ENCODE assay signal across 13 cellular contexts in the genomic region with DNA sequence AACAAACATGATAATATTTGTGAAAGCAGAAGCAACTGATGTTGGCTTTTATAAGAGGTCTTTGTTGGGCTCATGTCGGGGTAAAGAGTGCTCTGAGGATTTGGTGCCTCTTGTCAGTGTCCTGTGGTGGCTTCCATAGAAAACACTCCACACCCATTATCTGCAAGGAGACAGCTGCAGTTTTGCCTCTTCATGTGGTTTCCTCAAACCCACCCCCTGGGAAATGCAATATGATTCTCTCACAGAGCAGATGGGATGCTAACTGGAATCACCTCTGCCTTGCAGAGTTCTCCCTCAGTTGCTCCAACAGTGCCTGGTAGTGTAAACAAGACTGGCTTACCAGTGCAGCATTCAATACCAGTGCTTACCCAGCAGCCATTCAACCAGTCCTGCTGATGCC.
"Had no signal": no experiment of that assay in that cellular context is flagged by ENCODE, and none has a peak within 500 bp of the region (broad histone marks: within the 10 kb centered on the region; RNA-seq: fewer than 3 reads in every experiment).

No MANE protein-coding gene starts in this region.

- DNase-seq: activated CD4-positive, alpha-beta memory T cell treated with anti-CD3 and anti-CD28 coated beads, Interleukin-2, amount 10 ng/mL, durations not matched to agents 7 days and 5 days; activated gamma-delta T cell; activated T-cell treated with anti-CD3 and anti-CD28 coated beads, Interleukin-2, amount 50 U/mL, for 48 hours; anterior cingulate cortex; foreskin melanocyte; heart left ventricle; occipital lobe; sigmoid colon; stimulated activated CD4-positive, alpha-beta T cell treated with anti-CD3 and anti-CD28 coated beads, Interleukin-12 subunit alpha, Interleukin-12 subunit beta, amount 100 ng/mL, for 4 hours; stimulated activated naive CD4-positive, alpha-beta T cell; substantia nigra; WERI-Rb-1 had no signal

- ATAC-seq: heart left ventricle, left lobe of liver had no signal
